ENCODE assay signal across 16 cellular contexts in genomic region chr10:42871823-42872222, GRCh38.
"Had no signal": no experiment of that assay in that cellular context is flagged by ENCODE, and none has a peak within 500 bp of the region (broad histone marks: within the 10 kb centered on the region; RNA-seq: fewer than 3 reads in every experiment).

No MANE protein-coding gene starts in this region.

- H3K27ac Mint-ChIP-seq: dendritic cell treated with granulocyte-macrophage colony-stimulating factor and Interleukin-4, amounts not matched to agents 40 ng/mL and 50 ng/mL, for 4 days; effector memory CD8-positive, alpha-beta T cell; immature natural killer cell; naive thymus-derived CD8-positive, alpha-beta T cell; type B pancreatic cell had no signal

- DNase-seq: effector memory CD8-positive, alpha-beta T cell; foreskin keratinocyte; immature natural killer cell; lower lobe of right lung; naive thymus-derived CD8-positive, alpha-beta T cell; nucleus accumbens; ovary; small intestine; stimulated activated CD4-positive, alpha-beta T cell treated with anti-CD3 and anti-CD28 coated beads, Interleukin-12 subunit alpha, Interleukin-12 subunit beta, amount 100 ng/mL, for 4 hours; stimulated activated CD4-positive, alpha-beta T cell treated with anti-CD3 and anti-CD28 coated beads, Interleukin-2, amount 100 ng/mL, for 48 hours; stimulated activated naive CD4-positive, alpha-beta T cell treated with Interleukin-2 at 50 U/mL for 16 hours had no signal

- H3K4me1 ChIP-seq: foreskin keratinocyte had no signal

- H3K27me3 ChIP-seq: foreskin keratinocyte, ovary had no signal

- H3K36me3 Mint-ChIP-seq: immature natural killer cell; naive thymus-derived CD8-positive, alpha-beta T cell; type B pancreatic cell had no signal

- H3K27me3 Mint-ChIP-seq: dendritic cell treated with granulocyte-macrophage colony-stimulating factor and Interleukin-4, amounts not matched to agents 40 ng/mL and 50 ng/mL, for 4 days had no signal

- H3K27ac ChIP-seq: foreskin keratinocyte, ovary had no signal

- H3K4me3 ChIP-seq: left ventricle myocardium inferior, lower lobe of right lung, ovary had no signal

- H3K4me3 Mint-ChIP-seq: dendritic cell treated with granulocyte-macrophage colony-stimulating factor and Interleukin-4, amounts not matched to agents 40 ng/mL and 50 ng/mL, for 4 days; effector memory CD8-positive, alpha-beta T cell; immature natural killer cell; naive thymus-derived CD8-positive, alpha-beta T cell; type B pancreatic cell had no signal

- H3K36me3 ChIP-seq: left ventricle myocardium inferior, lower lobe of right lung, ovary had no signal

- ATAC-seq: effector memory CD8-positive, alpha-beta T cell; foreskin keratinocyte; left cardiac atrium; lower lobe of right lung; naive thymus-derived CD8-positive, alpha-beta T cell; right cardiac atrium had no signal

- H3K9me3 ChIP-seq: left ventricle myocardium inferior, lower lobe of right lung, ovary had no signal
